Comparison of ENCODE assay signal across 21 cellular contexts in the genomic region with DNA sequence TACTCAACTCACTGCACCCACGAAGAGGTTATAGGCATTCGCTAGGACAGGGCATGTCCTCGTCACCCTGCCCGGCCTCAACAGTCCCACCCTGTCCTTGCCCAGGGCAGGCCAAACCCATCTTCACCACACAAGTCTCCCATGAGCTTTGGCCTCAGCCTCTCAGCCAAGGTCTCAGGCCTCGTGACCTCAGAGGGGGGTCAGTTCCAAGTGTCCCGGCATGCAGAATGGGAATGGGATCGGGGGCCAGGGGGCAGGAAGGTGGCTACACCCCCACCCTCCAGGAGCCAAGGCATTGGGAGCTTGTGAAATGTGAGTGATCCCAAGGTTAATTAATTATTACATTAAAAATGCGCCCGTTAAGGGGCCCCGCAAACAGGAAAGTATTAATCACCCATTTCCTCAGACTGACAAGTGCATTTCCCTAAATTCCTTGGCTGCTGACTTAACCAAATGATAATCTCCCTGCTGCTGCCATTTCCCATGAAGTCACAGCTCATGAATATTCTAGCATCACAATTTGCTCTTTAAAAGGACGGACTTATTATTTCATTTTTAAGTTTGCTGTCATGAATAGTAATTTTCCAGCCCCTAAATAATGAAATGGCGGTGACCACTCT. TPM values are rescaled to one million over a fixed set of nuclear protein-coding genes. Genes with fewer than 3 reads are reported as not detected.
DNase-seq lines count a peak whose midpoint lies in the region; ATAC-seq, FAIRE-seq and TF ChIP-seq lines count a peak whose summit lies in the region.
"Had no signal": no experiment of that assay in that cellular context is flagged by ENCODE, and none has a peak within 500 bp of the region (broad histone marks: within the 10 kb centered on the region; RNA-seq: fewer than 3 reads in every experiment).

No MANE protein-coding gene starts in this region.

- ATAC-seq in right cardiac atrium (peak; percentile 12 to 54), Right ventricle myocardium inferior (no peak), K562 (no peak), right lobe of liver (peak; percentile 7 to 42 (median 24)), upper lobe of right lung (no peak), GM21515 (IDR thresholded peaks at IDR 0.05; ENCODE audit: unreplicated experiment) (no peak)
- ATAC-seq: activated CD4-positive, CD25-positive, alpha-beta regulatory T cell treated with anti-CD3 and anti-CD28 coated beads, Interleukin-2, amount 50 U/mL, for 24 hours; CD8-positive, alpha-beta T cell; esophagus mucosa; psoas muscle had no signal

- H3K9me1 ChIP-seq in K562 (ENCODE audit: control insufficient read depth, insufficient read depth, low read length) = no peaks in the 10 kb centered on the region

- no peaks in the 10 kb centered on the region for H3K4me1 ChIP-seq in right cardiac atrium (ENCODE audit: control insufficient read depth, insufficient read depth, low read length)
- peaks cover 0 to 48% of the 10 kb centered on the region in 2 experiments; a peak in 3 of 5 replicates for H3K4me1 ChIP-seq in K562 (replicated peaks in 1 of 2; ENCODE audit: control insufficient read depth in 2 of 2, insufficient read depth in 2 of 2, low read length in 2 of 2)
- no peaks in the 10 kb centered on the region for H3K4me1 ChIP-seq in right lobe of liver
- H3K4me1 ChIP-seq in upper lobe of right lung = peaks cover 23% of the 10 kb centered on the region
- H3K4me1 ChIP-seq: breast epithelium, neural progenitor cell had no signal

- in situ Hi-C loops in K562 (cut with MboI) = no loop called here

- POLR2A ChIA-PET in K562 (lab: Yijun Ruan, JAX) = interaction anchor here (0.6 kb wide), 2 partner anchors 62 to 306 kb away, joined by 3 read pairs; a partner anchor contains a TSS

- BruUV-seq in K562 (replicated peaks; lab: Mats Ljungman, UMichigan) = no TSS peak

- H3K9ac ChIP-seq in K562 (ENCODE audit: insufficient read depth in 1 of 2, low read depth in 2 of 2, low read length in 2 of 2) = no peak overlapping the region; a peak in 1 of 4 replicates
- H3K9ac ChIP-seq: neural progenitor cell had no signal

- TF ChIP-seq RAD21 in K562 (CRISPR knock-in tag; conservative IDR thresholded peaks at IDR 0.05 in 1 of 2, IDR thresholded peaks at IDR 0.05 in 1 of 2) = no peak

- DNase-seq in right cardiac atrium = peak in 1 of 3 donors; percentile 52
- no peak for DNase-seq in Right ventricle myocardium inferior (ENCODE audit: missing footprints)
- no peak for DNase-seq in K562 (ENCODE audit: extremely low read depth in 1 of 4, low spot score in 3 of 4)
- DNase-seq in right lobe of liver = peak in 1 of 3 donors; percentile 57
- no peak for DNase-seq in upper lobe of right lung
- no peak for DNase-seq in NCI-H524 (lab: John Stamatoyannopoulos, UW)
- no peak for DNase-seq in NK-92 (lab: John Stamatoyannopoulos, UW; ENCODE audit: unreplicated experiment)
- DNase-seq: activated naive CD8-positive, alpha-beta T cell treated with anti-CD3 and anti-CD28 coated beads for 36 hours; CD8-positive, alpha-beta T cell; DMS79; immature natural killer cell; NCI-H146; NCI-H226; psoas muscle; stimulated activated naive CD4-positive, alpha-beta T cell; transverse colon had no signal

- no peak for TF ChIP-seq EP300 in K562 (IDR thresholded peaks at IDR 0.05; ENCODE audit: low read length)

- WGBS in right cardiac atrium = 54% methylated on average over 12 of the region's 12 CpGs
- WGBS in K562 (ENCODE audit: insufficient coverage, low coverage, missing lambda C conversion rate) = 23% methylated on average over 12 of the region's 12 CpGs
- WGBS in right lobe of liver (ENCODE audit: insufficient coverage, low coverage, low lambda C conversion rate, missing lambda C conversion rate) = 42% methylated on average over 8 of the region's 12 CpGs

- no peaks in the 10 kb centered on the region for H3K27me3 ChIP-seq in right cardiac atrium (ENCODE audit: control insufficient read depth, insufficient read depth)
- H3K27me3 ChIP-seq in K562 (ENCODE audit: control insufficient read depth in 2 of 2, insufficient read depth in 2 of 2, low read length in 2 of 2) = peaks cover 10 to 22% of the 10 kb centered on the region in 2 experiments; a peak in 3 of 5 replicates
- H3K27me3 ChIP-seq in right lobe of liver = no peaks in the 10 kb centered on the region
- H3K27me3 ChIP-seq in upper lobe of right lung = no peaks in the 10 kb centered on the region
- H3K27me3 ChIP-seq: transverse colon had no signal

- H3K27ac ChIP-seq in right cardiac atrium (ENCODE audit: low read length) = no peak overlapping the region
- no peak overlapping the region for H3K27ac ChIP-seq in K562 (ENCODE audit: extremely low read depth, low read depth, low read length)
- H3K27ac ChIP-seq in right lobe of liver = peak overlapping the region in 2 of 3 donors; percentile 36 to 40
- peak overlapping the region; percentile 24 for H3K27ac ChIP-seq in upper lobe of right lung
- H3K27ac ChIP-seq: breast epithelium, neural progenitor cell, psoas muscle, transverse colon had no signal

- H3K4me3 ChIP-seq in right cardiac atrium (ENCODE audit: low read length) (no peak overlapping the region), K562 (no peak overlapping the region), right lobe of liver (no peak overlapping the region), upper lobe of right lung (no peak overlapping the region)
- H3K4me3 ChIP-seq: breast epithelium, neural progenitor cell, psoas muscle, transverse colon had no signal

- FAIRE-seq in K562 (lab: Jason Lieb, UNC) = no peak

- CTCF ChIA-PET in K562 (lab: Yijun Ruan, JAX; ENCODE audit: low intra/inter-chr PET ratio) = interaction anchor here (2.8 kb wide), 1 partner anchor 154 kb away, joined by 14 read pairs; no protein-coding TSS in a partner anchor

- H3K9me3 ChIP-seq in right cardiac atrium (ENCODE audit: control insufficient read depth, low read length) = no peaks in the 10 kb centered on the region
- H3K9me3 ChIP-seq in K562 (replicated peaks; ENCODE audit: control insufficient read depth, insufficient read depth, low read depth, low read length) = no peaks in the 10 kb centered on the region
- H3K9me3 ChIP-seq in right lobe of liver = no peaks in the 10 kb centered on the region
- no peaks in the 10 kb centered on the region for H3K9me3 ChIP-seq in upper lobe of right lung
- H3K9me3 ChIP-seq: breast epithelium, psoas muscle, transverse colon had no signal

- TF ChIP-seq POLR2A in K562 (conservative IDR thresholded peaks at IDR 0.05) = no peak
- no peak for TF ChIP-seq POLR2A in right lobe of liver (IDR thresholded peaks at IDR 0.05)

- no peaks in the 10 kb centered on the region for H3K79me2 ChIP-seq in K562 (ENCODE audit: control insufficient read depth, insufficient read depth, low read length)

- H2AFZ ChIP-seq in K562 (ENCODE audit: low read depth, low read length) = no peak overlapping the region
- H2AFZ ChIP-seq: neural progenitor cell had no signal

- no peak overlapping the region for H3K4me2 ChIP-seq in K562 (ENCODE audit: insufficient read depth, low read length)
- H3K4me2 ChIP-seq: neural progenitor cell had no signal

- H4K20me1 ChIP-seq in K562 (replicated peaks; ENCODE audit: control insufficient read depth, insufficient read depth, low read length) = no peaks in the 10 kb centered on the region

- H3K36me3 ChIP-seq in K562 (ENCODE audit: control insufficient read depth, insufficient read depth, low read length) = no peaks in the 10 kb centered on the region
- H3K36me3 ChIP-seq in right lobe of liver = no peaks in the 10 kb centered on the region
- no peaks in the 10 kb centered on the region for H3K36me3 ChIP-seq in upper lobe of right lung
- H3K36me3 ChIP-seq: breast epithelium, neural progenitor cell, transverse colon had no signal

- intact Hi-C loops in right cardiac atrium (cut with DNase I) (loop anchor here in 2 of 4 donors (5.0 to 10.0 kb wide), 3 partner anchors 104 to 316 kb away; no protein-coding TSS in a partner anchor), Right ventricle myocardium inferior (cut with DNase I) (loop anchor here (10.0 kb wide), 2 partner anchors 276 to 364 kb away; a partner anchor contains a TSS), K562 (cut with micrococcal nuclease) (loop anchor here (10.0 kb wide), 1 partner anchor 126 kb away; a partner anchor contains a TSS), right lobe of liver (cut with DNase I) (loop anchor here (2.0 to 5.0 kb wide), 2 partner anchors 153 to 154 kb away; no protein-coding TSS in a partner anchor), upper lobe of right lung (cut with DNase I) (no loop called here)

- TF ChIP-seq CTCF in K562 (IDR thresholded peaks at IDR 0.05 in 2 of 3, conservative IDR thresholded peaks at IDR 0.05 in 1 of 3; ENCODE audit: insufficient read depth in 2 of 3, low read depth in 1 of 3, low read length in 3 of 3) (no peak), right lobe of liver (IDR thresholded peaks at IDR 0.05) (no peak), upper lobe of right lung (IDR thresholded peaks at IDR 0.05) (no peak)

TF ChIP-seq in K562, 482 proteins besides CTCF, POLR2A, EP300 and RAD21:
- TF ChIP-seq GABPB2 (CRISPR knock-in tag; conservative IDR thresholded peaks at IDR 0.05) (no peak), ZNF184 (CRISPR knock-in tag; IDR thresholded peaks at IDR 0.05) (no peak), MEIS2 (IDR thresholded peaks at IDR 0.05; ENCODE audit: partially characterized antibody) (peak; percentile 39)

RNA-seq across cellular contexts. Expression of a gene that starts 8.0 kb away (rescaled TPM):
- total RNA-seq in right cardiac atrium (10 to 100 TPM; 64.0 to 88.7 (median 76.2) TPM), Right ventricle myocardium inferior (119 TPM), K562 (2014; rRNA removed) (399 and 504 TPM in 2 replicates), K562 (2014; rRNA removed; fragmentation: Illumina TruSeq; extraction: Trizol) (138 and 145 TPM in 2 replicates), K562 (2015; rRNA removed; fragmentation: Illumina TruSeq; extraction: Trizol) (166 and 171 TPM in 2 replicates), K562 (2021) (294 and 309 TPM in 2 replicates), right lobe of liver (10 to 100 TPM; 15.2 to 27.0 (median 16.5) TPM), upper lobe of right lung (30.1 TPM)
- polyA plus RNA-seq in right cardiac atrium (83.3 TPM), K562 (2011; rRNA removed) (385 and 395 TPM in 2 replicates), K562 (2014; fragmentation: Illumina TruSeq; extraction: Trizol) (219 and 228 TPM in 2 replicates), K562 (2014; fragmentation: Nextera tagmentation; extraction: Ambion mirVana) (100 to 1,000 TPM in 1 of 2 experiments, 10 to 100 TPM in 1; 94.0 to 117 TPM), K562 (2014; rRNA removed) (381 and 405 TPM in 2 replicates)
- 536 and 854 TPM in 2 replicates for total RNA-seq in K562 (2011; cell fraction: chromatin; rRNA removed; ENCODE audit: low replicate concordance)
- 552 and 553 TPM in 2 replicates for total RNA-seq in K562 (2011; cell fraction: nucleolus; rRNA removed)
- total RNA-seq in K562 (2011; cell fraction: nucleoplasm; rRNA removed) = 447 and 492 TPM in 2 replicates
- polyA plus RNA-seq in K562 (2011; cell fraction: cytosol; rRNA removed) = 447 and 505 TPM in 2 replicates
- 838 and 845 TPM in 2 replicates for polyA plus RNA-seq in K562 (2011; cell fraction: nucleus; rRNA removed)
- 178 and 239 TPM in 2 replicates for polyA plus RNA-seq in K562 (2012)
- polyA minus RNA-seq in K562 (2011; rRNA and poly(A)+ RNA removed) = 128 and 165 TPM in 2 replicates
- polyA minus RNA-seq in K562 (2011; cell fraction: cytosol; rRNA and poly(A)+ RNA removed) = 110 and 129 TPM in 2 replicates
- polyA minus RNA-seq in K562 (2011; cell fraction: nucleus; rRNA and poly(A)+ RNA removed) = 120 and 171 TPM in 2 replicates

Comparison
In these comparisons a context has a peak if more than half of its experiments do, and no peak if none do; other contexts are left out.
1. ATAC-seq: peak in right cardiac atrium (2 of 2) and right lobe of liver (4 of 4); none in Right ventricle myocardium inferior (single experiment), K562 (single experiment), upper lobe of right lung (single experiment) and GM21515 (single experiment).
2. H3K27ac ChIP-seq: peak in right lobe of liver (2 of 3) and upper lobe of right lung (single experiment); none in right cardiac atrium (single experiment) and K562 (single experiment).